Comparison of ENCODE assay signal across 16 cellular contexts in the genomic region with DNA sequence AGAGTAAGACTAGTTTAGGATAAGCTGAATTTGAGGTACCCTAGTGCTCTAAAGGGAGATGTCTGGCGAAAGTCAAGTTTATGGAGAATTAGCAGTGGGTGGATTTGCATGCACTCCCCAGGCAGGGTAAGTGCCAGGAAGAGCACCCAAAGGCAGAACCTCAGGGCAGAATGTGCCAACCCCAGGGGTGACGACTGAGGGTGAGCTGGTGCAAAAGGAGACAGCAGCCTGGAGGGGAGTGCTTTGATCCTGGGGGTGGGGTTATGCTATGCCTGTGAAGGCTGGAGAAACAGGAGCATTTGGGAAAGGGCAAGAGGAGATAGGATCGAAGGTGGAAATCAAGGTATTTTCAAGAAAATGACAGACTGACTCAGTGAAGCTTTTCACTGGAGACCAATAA.
DNase-seq lines count a peak whose midpoint lies in the region; TF ChIP-seq lines count a peak whose summit lies in the region.
"Had no signal": no experiment of that assay in that cellular context is flagged by ENCODE, and none has a peak within 500 bp of the region (broad histone marks: within the 10 kb centered on the region; RNA-seq: fewer than 3 reads in every experiment).

No MANE protein-coding gene starts in this region.

- H3K27me3 ChIP-seq in right atrium auricular region (no peaks in the 10 kb centered on the region), esophagus muscularis mucosa (no peaks in the 10 kb centered on the region), dorsolateral prefrontal cortex (peaks cover 0 to 3% (median 0%) of the 10 kb centered on the region in 45 donors)
- H3K27me3 ChIP-seq: BLaER1 treated with 17β-estradiol and CSF1 and Interleukin-3, amounts not matched to agents 10 nM and 100 nM had no signal

- TF ChIP-seq CTCF in right atrium auricular region (IDR thresholded peaks at IDR 0.05) (no peak), esophagus muscularis mucosa (IDR thresholded peaks at IDR 0.05) (no peak), dorsolateral prefrontal cortex (IDR thresholded peaks at IDR 0.05 in 54 of 56, conservative IDR thresholded peaks at IDR 0.05 in 2 of 56; ENCODE audit: low read depth in 1 of 56, partially characterized antibody in 56 of 56) (no peak)

- H3K4me3 ChIP-seq in right atrium auricular region (no peak overlapping the region), esophagus muscularis mucosa (no peak overlapping the region), dorsolateral prefrontal cortex (no peak overlapping the region)
- H3K4me3 ChIP-seq: A549; BLaER1 treated with 17β-estradiol and CSF1 and Interleukin-3, amounts not matched to agents 10 nM and 100 nM had no signal

- H3K9me3 ChIP-seq in right atrium auricular region (peaks cover 0 to 33% of the 10 kb centered on the region in 2 donors), esophagus muscularis mucosa (peaks cover 0 to 13% (median 5%) of the 10 kb centered on the region in 4 donors)
- H3K9me3 ChIP-seq: Caco-2 had no signal

- no peak for TF ChIP-seq EP300 in esophagus muscularis mucosa (IDR thresholded peaks at IDR 0.05)

- no peak overlapping the region for H3K27ac ChIP-seq in right atrium auricular region
- no peak overlapping the region for H3K27ac ChIP-seq in esophagus muscularis mucosa (replicated peaks in 1 of 4)
- H3K27ac ChIP-seq in dorsolateral prefrontal cortex: no peak overlapping the region
- H3K27ac ChIP-seq: 22Rv1; A549; BLaER1 treated with 17β-estradiol and CSF1 and Interleukin-3, amounts not matched to agents 10 nM and 100 nM; C4-2B had no signal

- DNase-seq in right atrium auricular region (ENCODE audit: low spot score) (peak; percentile 26), cardiac septum (ENCODE audit: low spot score) (no peak), esophagus muscularis mucosa (ENCODE audit: extremely low spot score) (peak; percentile 55), dorsolateral prefrontal cortex (no peak), RPMI8226 (no peak)
- DNase-seq: AML-193; Caco-2; Calu3; CD4-positive, alpha-beta T cell; CD8-positive, alpha-beta T cell; DMS79 treated with DMSO at 0.1 percent for 48 hours; GF-D8 had no signal

- H3K4me1 ChIP-seq in right atrium auricular region (no peaks in the 10 kb centered on the region), esophagus muscularis mucosa (peaks cover 6 to 15% (median 11%) of the 10 kb centered on the region in 4 donors)
- H3K4me1 ChIP-seq: A549; BLaER1 treated with 17β-estradiol and CSF1 and Interleukin-3, amounts not matched to agents 10 nM and 100 nM; Caco-2 had no signal

- intact Hi-C loops in cardiac septum (cut with DNase I): no loop called here
- intact Hi-C loops in esophagus muscularis mucosa (cut with DNase I): no loop called here
- intact Hi-C loops in dorsolateral prefrontal cortex (cut with DNase I): no loop called here

- TF ChIP-seq POLR2A in esophagus muscularis mucosa (IDR thresholded peaks at IDR 0.05; ENCODE audit: low read depth): no peak

- H3K36me3 ChIP-seq in right atrium auricular region: no peaks in the 10 kb centered on the region
- no peaks in the 10 kb centered on the region for H3K36me3 ChIP-seq in esophagus muscularis mucosa
- H3K36me3 ChIP-seq: BLaER1 treated with 17β-estradiol and CSF1 and Interleukin-3, amounts not matched to agents 10 nM and 100 nM had no signal

- WGBS in esophagus muscularis mucosa: 88% methylated on average over 3 of the region's 3 CpGs

Comparison
In these comparisons a context has a peak if more than half of its experiments do, and no peak if none do; other contexts are left out.
1. DNase-seq: peak in right atrium auricular region (single experiment) and esophagus muscularis mucosa (single experiment); none in cardiac septum (single experiment), dorsolateral prefrontal cortex (0 of 10) and RPMI8226 (single experiment).